Comparison of ENCODE assay signal across 8 cellular contexts in genomic region chr2:111120253-111121027, GRCh38. TPM values are rescaled to one million over a fixed set of nuclear protein-coding genes. Genes with fewer than 3 reads are reported as not detected.
DNase-seq lines count a peak whose midpoint lies in the region; ATAC-seq and TF ChIP-seq lines count a peak whose summit lies in the region.

A gene with protein sequence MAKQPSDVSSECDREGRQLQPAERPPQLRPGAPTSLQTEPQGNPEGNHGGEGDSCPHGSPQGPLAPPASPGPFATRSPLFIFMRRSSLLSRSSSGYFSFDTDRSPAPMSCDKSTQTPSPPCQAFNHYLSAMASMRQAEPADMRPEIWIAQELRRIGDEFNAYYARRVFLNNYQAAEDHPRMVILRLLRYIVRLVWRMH (plus strand): TSS chr2:111120914. CDS start chr2:111123746, 2,832 bp downstream.

- H3K36me3 Mint-ChIP-seq in immature natural killer cell: peaks cover 0 to 8% (median 3%) of the 10 kb centered on the region in 3 donors

- peaks cover 52 to 54% of the 10 kb centered on the region in 2 donors for H3K4me1 Mint-ChIP-seq in immature natural killer cell

- no peaks in the 10 kb centered on the region for H3K36me3 ChIP-seq in breast epithelium
- H3K36me3 ChIP-seq in spleen: peaks cover 0 to 20% (median 11%) of the 10 kb centered on the region in 6 donors

- peaks cover 28 to 56% (median 44%) of the 10 kb centered on the region in 3 donors for H3K27me3 Mint-ChIP-seq in immature natural killer cell (ENCODE audit: low read depth in 3 of 3)

- 0 to 1% (median 0%) methylated on average over 28 to 98 of the region's 98 CpGs for WGBS in spleen, 5 donors

- H3K4me1 ChIP-seq in breast epithelium (peaks cover 0 to 3% of the 10 kb centered on the region in 2 donors), spleen (peaks cover 44 to 82% (median 68%) of the 10 kb centered on the region in 6 donors)

- H3K4me3 Mint-ChIP-seq in immature natural killer cell: peak within 1 kb of the TSS; percentile 90 to 97 (median 95)

- H3K27ac ChIP-seq in AG04450 (ENCODE audit: low read depth, low read length): peak within 1 kb of the TSS; percentile 52
- H3K27ac ChIP-seq in VCaP: peak within 1 kb of the TSS; percentile 93
- H3K27ac ChIP-seq in breast epithelium: peak within 1 kb of the TSS; percentile 95 to 96
- H3K27ac ChIP-seq in spleen: peak within 1 kb of the TSS; percentile 64 to 93 (median 90)

- TF ChIP-seq CTCF in AG04450 (IDR thresholded peaks at IDR 0.05; ENCODE audit: low read depth, low read length): peak; percentile 9; the same call in 1 of the 2 replicates
- TF ChIP-seq CTCF in VCaP (conservative IDR thresholded peaks at IDR 0.05): no peak; the same call in 1 of the 2 replicates
- no peak for TF ChIP-seq CTCF in breast epithelium (IDR thresholded peaks at IDR 0.05)
- TF ChIP-seq CTCF in spleen (IDR thresholded peaks at IDR 0.05 in 8 of 11, conservative IDR thresholded peaks at IDR 0.05 in 3 of 11): peak in 5 of 11 experiments; percentile 6 to 34 (median 14)

- H3K9me3 Mint-ChIP-seq in immature natural killer cell: no peaks in the 10 kb centered on the region

- H3K27me3 ChIP-seq in AG04450 (ENCODE audit: control insufficient read depth, insufficient read depth, low read length) (peaks cover 19% of the 10 kb centered on the region), breast epithelium (no peaks in the 10 kb centered on the region), spleen (replicated peaks in 1 of 7) (peaks cover 7 to 53% (median 47%) of the 10 kb centered on the region in 7 donors)

- TF ChIP-seq POLR2A in breast epithelium (IDR thresholded peaks at IDR 0.05) (no peak), spleen (IDR thresholded peaks at IDR 0.05) (peak in 2 of 3 donors; percentile 90 to 93)

- intact Hi-C loops in breast epithelium (cut with DNase I; ENCODE audit: low total_unique reads) (no loop called here), spleen (cut with DNase I; ENCODE audit: low total_unique reads) (no loop called here)

- DNase-seq in AG04450 (ENCODE audit: low read depth, low spot score) (peak; percentile 70), NCI-H2196 (lab: John Stamatoyannopoulos, UW; ENCODE audit: unreplicated experiment) (peak; percentile 92), breast epithelium (ENCODE audit: low spot score in 2 of 2) (peak; percentile 93 to 96), immature natural killer cell (peak; percentile 88 to 90 (median 88)), spleen (peak; percentile 98)

- peak within 1 kb of the TSS; percentile 80 to 92 (median 87) for H3K27ac Mint-ChIP-seq in immature natural killer cell

- CTCF ChIA-PET in AG04450 (lab: Charles Lee): interaction anchor here (0.6 to 1.1 kb wide), 4 partner anchors 69 to 578 kb away, joined by 3 to 4 read pairs (median 3); no protein-coding TSS in a partner anchor

- H3K4me3 ChIP-seq in AG04450 (ENCODE audit: low read depth, low read length) (peak within 1 kb of the TSS; percentile 89), breast epithelium (peak within 1 kb of the TSS; percentile 82 to 90 (median 90)), spleen (peak within 1 kb of the TSS; percentile 74 to 90 (median 82))

- POLR2A ChIA-PET in AG04450 (lab: Yijun Ruan, JAX): interaction anchor here (0.9 kb wide), 1 partner anchor 579 kb away, joined by 4 read pairs; no protein-coding TSS in a partner anchor

- peaks cover 16% of the 10 kb centered on the region for H3K9me3 ChIP-seq in AG04450 (ENCODE audit: control insufficient read depth, insufficient read depth, low read length)
- no peaks in the 10 kb centered on the region for H3K9me3 ChIP-seq in breast epithelium
- H3K9me3 ChIP-seq in spleen: no peaks in the 10 kb centered on the region

- ATAC-seq in GM18873 (IDR thresholded peaks at IDR 0.05; ENCODE audit: low FRiP score, unreplicated experiment) (peak; percentile 44), HG03135 (IDR thresholded peaks at IDR 0.05; ENCODE audit: unreplicated experiment) (peak; percentile 57)

RNA-seq across cellular contexts. Expression of the gene that starts here (rescaled TPM):
- polyA plus RNA-seq in AG04450 (2011; rRNA removed) (3.4 and 4.2 TPM in 2 replicates), immature natural killer cell (1 to 10 TPM; 2.0 to 5.4 (median 4.8) TPM), spleen (1 to 10 TPM; 4.6 to 8.8 (median 6.9) TPM)
- polyA minus RNA-seq in AG04450 (2011; rRNA and poly(A)+ RNA removed): 4.8 and 7.0 TPM in 2 replicates
- total RNA-seq in breast epithelium (10 to 100 TPM; 42.6 to 67.3 (median 46.1) TPM), spleen (10 to 100 TPM; 28.7 to 95.2 (median 39.9) TPM)

Comparison
In these comparisons a context has a peak if more than half of its experiments do, and no peak if none do; other contexts are left out.
1. Peak in every context shown above with its lines: DNase-seq, ATAC-seq, H3K4me3 ChIP-seq and H3K27ac ChIP-seq.